ENCODE assay signal across 24 cellular contexts in genomic region chr7:105831824-105832535, GRCh38. TPM values are rescaled to one million over a fixed set of nuclear protein-coding genes. Genes with fewer than 3 reads are reported as not detected.
DNase-seq lines count a peak whose midpoint lies in the region; ATAC-seq and TF ChIP-seq lines count a peak whose summit lies in the region.
"Had no signal": no experiment of that assay in that cellular context is flagged by ENCODE, and none has a peak within 500 bp of the region (broad histone marks: within the 10 kb centered on the region; RNA-seq: fewer than 3 reads in every experiment).

No MANE protein-coding gene starts in this region.

- CTCF ChIA-PET in Panc1 (lab: Charles Lee) = no interaction called here

- H3K36me3 ChIP-seq in Panc1 (ENCODE audit: control insufficient read depth, insufficient read depth, low read length) (no peaks in the 10 kb centered on the region), skeletal muscle satellite cell (ENCODE audit: insufficient read depth, low read length) (no peaks in the 10 kb centered on the region)
- H3K36me3 ChIP-seq: pancreas, transverse colon, WERI-Rb-1 had no signal

- no peak for DNase-seq in Panc1 (ENCODE audit: low read depth, low spot score)
- DNase-seq in fibroblast of peridontal ligament (ENCODE audit: extremely low read depth) = peak; percentile 32
- DNase-seq in NCI-H226 = no peak
- DNase-seq in NK-92 (lab: John Stamatoyannopoulos, UW; ENCODE audit: unreplicated experiment) = no peak
- DNase-seq: activated CD4-positive, alpha-beta T cell treated with anti-CD3 and anti-CD28 coated beads, Interleukin-2, amount 10 ng/mL, durations not matched to agents 24 days and 14 days; activated effector memory CD4-positive, alpha-beta T cell treated with anti-CD3 and anti-CD28 coated beads, Interleukin-2, amount 50 U/mL, for 16 hours; activated T-cell treated with anti-CD3 and anti-CD28 coated beads, Interleukin-2, amount 50 U/mL, for 1 hour; caudate nucleus; DND-41; left cardiac atrium; NCI-H1105; NCI-H1930; NCI-H2227 treated with DMSO at 0.1 percent for 48 hours; pancreas; retina; RPMI8226; stimulated activated CD4-positive, alpha-beta T cell treated with anti-CD3 and anti-CD28 coated beads, Interleukin-2, amount 100 ng/mL, for 24 hours; transverse colon; WERI-Rb-1 had no signal

- ATAC-seq in GM18867 (IDR thresholded peaks at IDR 0.05; ENCODE audit: unreplicated experiment) = peak; percentile 62
- ATAC-seq in Panc1 = no peak
- no peak for ATAC-seq in HG02763 (IDR thresholded peaks at IDR 0.05; ENCODE audit: unreplicated experiment)
- ATAC-seq in GM21723 (IDR thresholded peaks at IDR 0.05; ENCODE audit: unreplicated experiment) = no peak
- ATAC-seq: left cardiac atrium, pancreas had no signal

- H3K9me3 ChIP-seq in Panc1 (ENCODE audit: control insufficient read depth, insufficient read depth, low read depth, low read length) = no peaks in the 10 kb centered on the region
- H3K9me3 ChIP-seq in skeletal muscle satellite cell (replicated peaks; ENCODE audit: low read length) = no peaks in the 10 kb centered on the region
- H3K9me3 ChIP-seq: pancreas, transverse colon had no signal

- POLR2A ChIA-PET in Panc1 (lab: Charles Lee) = no interaction called here

- TF ChIP-seq CTCF in Panc1 (IDR thresholded peaks at IDR 0.05) = no peak

- BruUV-seq in Panc1 (replicated peaks; lab: Mats Ljungman, UMichigan) = no TSS peak

- no peak overlapping the region for H3K9ac ChIP-seq in skeletal muscle satellite cell (ENCODE audit: low read depth, low read length)

- in situ Hi-C loops in Panc1 (cut with HindIII; ENCODE audit: low pct_unique_long_range_greater_than_20kb, low sequenced_read_pairs) = no loop called here

- H3K4me2 ChIP-seq in skeletal muscle satellite cell (ENCODE audit: low read length) = peak overlapping the region; percentile 37

- peak overlapping the region; percentile 84 for H3K27ac ChIP-seq in Panc1 (ENCODE audit: low read length)
- H3K27ac ChIP-seq: pancreas, SK-N-MC, WERI-Rb-1 had no signal

- no peaks in the 10 kb centered on the region for H3K27me3 ChIP-seq in Panc1 (ENCODE audit: control insufficient read depth, insufficient read depth, low read length)
- no peaks in the 10 kb centered on the region for H3K27me3 ChIP-seq in skeletal muscle satellite cell (ENCODE audit: control insufficient read depth, insufficient read depth, low read length)
- H3K27me3 ChIP-seq: pancreas, transverse colon had no signal

- no peak overlapping the region for H3K4me3 ChIP-seq in Panc1 (ENCODE audit: low read depth in 2 of 2, low read length in 2 of 2)
- H3K4me3 ChIP-seq in skeletal muscle satellite cell (ENCODE audit: low read length) = peak overlapping the region; percentile 26
- H3K4me3 ChIP-seq: pancreas, SK-N-MC, transverse colon had no signal

- H3K4me1 ChIP-seq in Panc1 (ENCODE audit: control insufficient read depth, insufficient read depth, low read length) = peaks cover 57% of the 10 kb centered on the region
- H3K4me1 ChIP-seq in skeletal muscle satellite cell (ENCODE audit: control insufficient read depth, insufficient read depth, low read length) = peaks cover 41% of the 10 kb centered on the region

- intact Hi-C loops in Panc1 (cut with micrococcal nuclease; ENCODE audit: unreplicated experiment) = no loop called here

RNA-seq across cellular contexts. Expression of gene ATXN7L1, which starts 44.4 kb away (rescaled TPM):
- 10.8 TPM for total RNA-seq in Panc1 (2021; ENCODE audit: unreplicated experiment)
- polyA plus RNA-seq in Panc1 (2012; ENCODE audit: insufficient read length) = 3.9 TPM
- total RNA-seq in skeletal muscle satellite cell (2012; rRNA removed) = 5.3 and 6.8 TPM in 2 replicates
